2 cellular contexts compared by ENCODE assay signal in genomic region chr4:165330666-165331065, GRCh38.
TF ChIP-seq lines count a peak whose summit lies in the region.

No MANE protein-coding gene starts in this region.

TF ChIP-seq in GM12878, 131 proteins besides CTCF, POLR2A, EP300 and RAD21:
- TF ChIP-seq ZZZ3 (IDR thresholded peaks at IDR 0.05; ENCODE audit: control insufficient read depth, insufficient read length, low read depth), result no peak

TF ChIP-seq in liver, 16 proteins besides CTCF, POLR2A, EP300 and RAD21:
- TF ChIP-seq RXRA (IDR thresholded peaks at IDR 0.05) (peak in 1 of 2 donors; percentile 3), ATF3 (IDR thresholded peaks at IDR 0.05) (no peak), YY1 (IDR thresholded peaks at IDR 0.05) (no peak), SP1 (IDR thresholded peaks at IDR 0.05) (no peak)
TF ChIP-seq in liver: peak in this region for 1.
